36 cellular contexts compared by ENCODE assay signal in genomic region chr12:24890048-24890447, GRCh38.
"Had no signal": no experiment of that assay in that cellular context is flagged by ENCODE, and none has a peak within 500 bp of the region (broad histone marks: within the 10 kb centered on the region; RNA-seq: fewer than 3 reads in every experiment).

No MANE protein-coding gene starts in this region.

- H3K4me3 ChIP-seq: ascending aorta, cardiac muscle cell had no signal

- DNase-seq: activated CD4-positive, alpha-beta memory T cell treated with anti-CD3 and anti-CD28 coated beads, Interleukin-2, amount 10 ng/mL, durations not matched to agents 7 days and 5 days; activated CD4-positive, alpha-beta T cell treated with anti-CD3 and anti-CD28 coated beads for 1 hour; activated CD4-positive, alpha-beta T cell treated with anti-CD3 and anti-CD28 coated beads for 36 hours; activated CD4-positive, alpha-beta T cell treated with anti-CD3 and anti-CD28 coated beads for 48 hours; activated CD4-positive, alpha-beta T cell treated with anti-CD3 and anti-CD28 coated beads, Interleukin-2, amount 10 ng/mL, durations not matched to agents 7 days and 5 days; activated CD4-positive, alpha-beta T cell treated with anti-CD3 and anti-CD28 coated beads, Interleukin-2, amount 50 U/mL, for 48 hours; activated CD4-positive, CD25-positive, alpha-beta regulatory T cell; activated CD8-positive, alpha-beta memory T cell treated with anti-CD3 and anti-CD28 coated beads for 24 hours; activated CD8-positive, alpha-beta memory T cell treated with anti-CD3 and anti-CD28 coated beads, Interleukin-2, amount 10 ng/mL, durations not matched to agents 7 days and 5 days; activated CD8-positive, alpha-beta memory T cell treated with anti-CD3 and anti-CD28 coated beads, Interleukin-2, amount 50 U/mL, for 48 hours; activated CD8-positive, alpha-beta T cell treated with anti-CD3 and anti-CD28 coated beads, Interleukin-2, amount 10 ng/mL, durations not matched to agents 7 days and 5 days; activated effector memory CD4-positive, alpha-beta T cell treated with Interleukin-2 at 50 U/mL for 16 hours; activated gamma-delta T cell; activated naive CD4-positive, alpha-beta T cell treated with anti-CD3 and anti-CD28 coated beads, Interleukin-2, amount 10 ng/mL, durations not matched to agents 7 days and 5 days; activated naive CD4-positive, alpha-beta T cell treated with Interleukin-2 at 50 U/mL for 16 hours; activated naive CD8-positive, alpha-beta T cell treated with anti-CD3 and anti-CD28 coated beads, Interleukin-2, amount 10 ng/mL, durations not matched to agents 7 days and 5 days; activated naive CD8-positive, alpha-beta T cell treated with anti-CD3 and anti-CD28 coated beads, Interleukin-2, amount 50 U/mL, for 24 hours; activated T-cell treated with anti-CD3 and anti-CD28 coated beads, Interleukin-2, amount 50 U/mL, for 24 hours; activated T-cell treated with anti-CD3 and anti-CD28 coated beads, Interleukin-2, amount 50 U/mL, for 48 hours; amygdala; anterior cingulate cortex; cerebellar nuclear complex; T-helper 1 cell; T-helper 2 cell; T-helper 9 cell had no signal

- H3K27me3 Mint-ChIP-seq: activated CD8-positive, alpha-beta memory T cell treated with anti-CD3 and anti-CD28 coated beads, Interleukin-2, amount 10 ng/mL, durations not matched to agents 7 days and 5 days; activated naive CD8-positive, alpha-beta T cell treated with anti-CD3 and anti-CD28 coated beads, Interleukin-2, amount 10 ng/mL, durations not matched to agents 7 days and 5 days; brain; central memory CD8-positive, alpha-beta T cell had no signal

- H3K4me1 ChIP-seq: ascending aorta had no signal

- H3K27me3 ChIP-seq: ascending aorta, cardiac muscle cell had no signal

- H3K27ac ChIP-seq: ascending aorta, cardiac muscle cell, VCaP had no signal

- H3K4me1 Mint-ChIP-seq: activated CD4-positive, alpha-beta memory T cell treated with anti-CD3 and anti-CD28 coated beads, Interleukin-2, amount 10 ng/mL, durations not matched to agents 7 days and 5 days; activated CD4-positive, alpha-beta T cell treated with anti-CD3 and anti-CD28 coated beads for 36 hours; activated CD4-positive, alpha-beta T cell treated with anti-CD3 and anti-CD28 coated beads, Interleukin-2, amount 10 ng/mL, durations not matched to agents 7 days and 5 days; activated CD8-positive, alpha-beta memory T cell treated with anti-CD3 and anti-CD28 coated beads, Interleukin-2, amount 10 ng/mL, durations not matched to agents 7 days and 5 days; activated naive CD4-positive, alpha-beta T cell treated with anti-CD3 and anti-CD28 coated beads, Interleukin-2, amount 10 ng/mL, durations not matched to agents 7 days and 5 days; activated naive CD4-positive, alpha-beta T cell treated with anti-CD3 and anti-CD28 coated beads, Interleukin-2, amount 50 U/mL, for 24 hours; activated naive CD8-positive, alpha-beta T cell treated with anti-CD3 and anti-CD28 coated beads, Interleukin-2, amount 50 U/mL, for 24 hours; central memory CD8-positive, alpha-beta T cell had no signal

- H3K27ac Mint-ChIP-seq: activated CD4-positive, alpha-beta memory T cell treated with anti-CD3 and anti-CD28 coated beads, Interleukin-2, amount 10 ng/mL, durations not matched to agents 7 days and 5 days; activated CD4-positive, alpha-beta T cell treated with anti-CD3 and anti-CD28 coated beads for 36 hours; activated CD4-positive, alpha-beta T cell treated with anti-CD3 and anti-CD28 coated beads, Interleukin-2, amount 10 ng/mL, durations not matched to agents 7 days and 5 days; activated CD8-positive, alpha-beta memory T cell treated with anti-CD3 and anti-CD28 coated beads, Interleukin-2, amount 10 ng/mL, durations not matched to agents 7 days and 5 days; activated CD8-positive, alpha-beta T cell treated with anti-CD3 and anti-CD28 coated beads, Interleukin-2, amount 10 ng/mL, durations not matched to agents 7 days and 5 days; activated naive CD4-positive, alpha-beta T cell treated with anti-CD3 and anti-CD28 coated beads, Interleukin-2, amount 10 ng/mL, durations not matched to agents 7 days and 5 days; activated naive CD4-positive, alpha-beta T cell treated with anti-CD3 and anti-CD28 coated beads, Interleukin-2, amount 50 U/mL, for 24 hours; activated naive CD8-positive, alpha-beta T cell; activated naive CD8-positive, alpha-beta T cell treated with anti-CD3 and anti-CD28 coated beads, Interleukin-2, amount 10 ng/mL, durations not matched to agents 7 days and 5 days; activated naive CD8-positive, alpha-beta T cell treated with anti-CD3 and anti-CD28 coated beads, Interleukin-2, amount 50 U/mL, for 24 hours; activated T-cell treated with anti-CD3 and anti-CD28 coated beads, Interleukin-2, amount 50 U/mL, for 24 hours; activated T-helper 2 cell treated with anti-CD3 and anti-CD28 coated beads, Interferon-gamma antibody, Interleukin-2, Interleukin-4, amounts not matched to agents 10 μg/mL and 5 μg/mL and 100 μg/mL, durations not matched to agents 14 hours and 24 hours and 36 hours; brain; T-helper 1 cell treated with Interleukin-12 subunit alpha and Interleukin-12 subunit beta and Interleukin-4 antibody, amounts not matched to agents 30 μg/mL and 1 μg/mL, for 36 hours; T-helper 2 cell treated with Interferon-gamma antibody and Interleukin-4, amounts not matched to agents 5 μg/mL and 100 μg/mL, for 36 hours had no signal

- ATAC-seq: activated CD4-positive, alpha-beta T cell treated with anti-CD3 and anti-CD28 coated beads for 36 hours; activated CD4-positive, CD25-positive, alpha-beta regulatory T cell treated with anti-CD3 and anti-CD28 coated beads, Interleukin-2, amount 50 U/mL, for 24 hours; activated CD8-positive, alpha-beta memory T cell treated with anti-CD3 and anti-CD28 coated beads, Interleukin-2, amount 10 ng/mL, durations not matched to agents 7 days and 5 days; activated CD8-positive, alpha-beta T cell treated with anti-CD3 and anti-CD28 coated beads, Interleukin-2, amount 10 ng/mL, durations not matched to agents 7 days and 5 days; activated naive CD8-positive, alpha-beta T cell treated with anti-CD3 and anti-CD28 coated beads, Interleukin-2, amount 50 U/mL, for 24 hours had no signal

- H3K36me3 ChIP-seq: ascending aorta, cardiac muscle cell had no signal

- H3K36me3 Mint-ChIP-seq: activated naive CD4-positive, alpha-beta T cell treated with anti-CD3 and anti-CD28 coated beads, Interleukin-2, amount 10 ng/mL, durations not matched to agents 7 days and 5 days; activated naive CD4-positive, alpha-beta T cell treated with anti-CD3 and anti-CD28 coated beads, Interleukin-2, amount 50 U/mL, for 24 hours; activated naive CD8-positive, alpha-beta T cell had no signal

- H3K4me3 Mint-ChIP-seq: activated CD4-positive, alpha-beta memory T cell treated with anti-CD3 and anti-CD28 coated beads, Interleukin-2, amount 10 ng/mL, durations not matched to agents 7 days and 5 days; activated CD4-positive, alpha-beta T cell treated with anti-CD3 and anti-CD28 coated beads for 36 hours; activated CD4-positive, alpha-beta T cell treated with anti-CD3 and anti-CD28 coated beads, Interleukin-2, amount 10 ng/mL, durations not matched to agents 7 days and 5 days; activated CD8-positive, alpha-beta memory T cell treated with anti-CD3 and anti-CD28 coated beads, Interleukin-2, amount 10 ng/mL, durations not matched to agents 7 days and 5 days; activated CD8-positive, alpha-beta T cell treated with anti-CD3 and anti-CD28 coated beads, Interleukin-2, amount 10 ng/mL, durations not matched to agents 7 days and 5 days; activated naive CD4-positive, alpha-beta T cell treated with anti-CD3 and anti-CD28 coated beads, Interleukin-2, amount 10 ng/mL, durations not matched to agents 7 days and 5 days; activated naive CD4-positive, alpha-beta T cell treated with anti-CD3 and anti-CD28 coated beads, Interleukin-2, amount 50 U/mL, for 24 hours; activated naive CD8-positive, alpha-beta T cell; activated naive CD8-positive, alpha-beta T cell treated with anti-CD3 and anti-CD28 coated beads, Interleukin-2, amount 10 ng/mL, durations not matched to agents 7 days and 5 days; activated naive CD8-positive, alpha-beta T cell treated with anti-CD3 and anti-CD28 coated beads, Interleukin-2, amount 50 U/mL, for 24 hours; activated T-cell treated with anti-CD3 and anti-CD28 coated beads, Interleukin-2, amount 50 U/mL, for 24 hours; brain; central memory CD8-positive, alpha-beta T cell; T-helper 1 cell treated with Interleukin-12 subunit alpha and Interleukin-12 subunit beta and Interleukin-4 antibody, amounts not matched to agents 30 μg/mL and 1 μg/mL, for 36 hours; T-helper 2 cell treated with Interferon-gamma antibody and Interleukin-4, amounts not matched to agents 5 μg/mL and 100 μg/mL, for 36 hours had no signal

- H3K9me3 Mint-ChIP-seq: activated CD4-positive, alpha-beta memory T cell treated with anti-CD3 and anti-CD28 coated beads, Interleukin-2, amount 10 ng/mL, durations not matched to agents 7 days and 5 days; activated CD4-positive, alpha-beta T cell treated with anti-CD3 and anti-CD28 coated beads, Interleukin-2, amount 10 ng/mL, durations not matched to agents 7 days and 5 days; activated naive CD4-positive, alpha-beta T cell treated with anti-CD3 and anti-CD28 coated beads, Interleukin-2, amount 10 ng/mL, durations not matched to agents 7 days and 5 days; activated naive CD4-positive, alpha-beta T cell treated with anti-CD3 and anti-CD28 coated beads, Interleukin-2, amount 50 U/mL, for 24 hours; activated naive CD8-positive, alpha-beta T cell treated with anti-CD3 and anti-CD28 coated beads, Interleukin-2, amount 10 ng/mL, durations not matched to agents 7 days and 5 days; activated naive CD8-positive, alpha-beta T cell treated with anti-CD3 and anti-CD28 coated beads, Interleukin-2, amount 50 U/mL, for 24 hours; activated T-cell treated with anti-CD3 and anti-CD28 coated beads, Interleukin-2, amount 50 U/mL, for 24 hours; activated T-helper 2 cell treated with anti-CD3 and anti-CD28 coated beads, Interferon-gamma antibody, Interleukin-2, Interleukin-4, amounts not matched to agents 10 μg/mL and 5 μg/mL and 100 μg/mL, durations not matched to agents 14 hours and 24 hours and 36 hours; brain; central memory CD8-positive, alpha-beta T cell; T-helper 1 cell treated with Interleukin-12 subunit alpha and Interleukin-12 subunit beta and Interleukin-4 antibody, amounts not matched to agents 30 μg/mL and 1 μg/mL, for 36 hours; T-helper 2 cell treated with Interferon-gamma antibody and Interleukin-4, amounts not matched to agents 5 μg/mL and 100 μg/mL, for 36 hours had no signal

- H3K9me3 ChIP-seq: ascending aorta had no signal
